1 cellular context compared by ENCODE assay signal in genomic region chr1:226666164-226666506, GRCh38.
TF ChIP-seq lines count a peak whose summit lies in the region.

No MANE protein-coding gene starts in this region.

TF ChIP-seq in IMR-90, 13 proteins besides CTCF, POLR2A, EP300 and RAD21:
- TF ChIP-seq MAZ (IDR thresholded peaks at IDR 0.05; ENCODE audit: borderline replicate concordance, low read depth, low read length) (no peak), RFX5 (IDR thresholded peaks at IDR 0.05; ENCODE audit: low read depth, low read length) (no peak), SMC3 (IDR thresholded peaks at IDR 0.05; ENCODE audit: low read depth, low read length) (no peak), BHLHE40 (IDR thresholded peaks at IDR 0.05; ENCODE audit: low read depth, low read length) (no peak), MAFK (IDR thresholded peaks at IDR 0.05; ENCODE audit: low read depth, low read length) (no peak), FOS (IDR thresholded peaks at IDR 0.05; ENCODE audit: low read depth, low read length) (no peak), NFE2L2 (IDR thresholded peaks at IDR 0.05; ENCODE audit: low read depth, low read length) (no peak), MXI1 (IDR thresholded peaks at IDR 0.05; ENCODE audit: borderline replicate concordance, low read depth, low read length) (no peak), RCOR1 (IDR thresholded peaks at IDR 0.05; ENCODE audit: insufficient replicate concordance, low read length) (no peak), ELK1 (IDR thresholded peaks at IDR 0.05; ENCODE audit: borderline replicate concordance, low read depth, low read length) (no peak), CHD1 (IDR thresholded peaks at IDR 0.05; ENCODE audit: low read depth, low read length) (no peak), USF2 (IDR thresholded peaks at IDR 0.05; ENCODE audit: low read depth, low read length) (no peak), CEBPB (IDR thresholded peaks at IDR 0.05; ENCODE audit: low read depth, low read length) (no peak)
